8 cellular contexts compared by ENCODE assay signal in the genomic region with DNA sequence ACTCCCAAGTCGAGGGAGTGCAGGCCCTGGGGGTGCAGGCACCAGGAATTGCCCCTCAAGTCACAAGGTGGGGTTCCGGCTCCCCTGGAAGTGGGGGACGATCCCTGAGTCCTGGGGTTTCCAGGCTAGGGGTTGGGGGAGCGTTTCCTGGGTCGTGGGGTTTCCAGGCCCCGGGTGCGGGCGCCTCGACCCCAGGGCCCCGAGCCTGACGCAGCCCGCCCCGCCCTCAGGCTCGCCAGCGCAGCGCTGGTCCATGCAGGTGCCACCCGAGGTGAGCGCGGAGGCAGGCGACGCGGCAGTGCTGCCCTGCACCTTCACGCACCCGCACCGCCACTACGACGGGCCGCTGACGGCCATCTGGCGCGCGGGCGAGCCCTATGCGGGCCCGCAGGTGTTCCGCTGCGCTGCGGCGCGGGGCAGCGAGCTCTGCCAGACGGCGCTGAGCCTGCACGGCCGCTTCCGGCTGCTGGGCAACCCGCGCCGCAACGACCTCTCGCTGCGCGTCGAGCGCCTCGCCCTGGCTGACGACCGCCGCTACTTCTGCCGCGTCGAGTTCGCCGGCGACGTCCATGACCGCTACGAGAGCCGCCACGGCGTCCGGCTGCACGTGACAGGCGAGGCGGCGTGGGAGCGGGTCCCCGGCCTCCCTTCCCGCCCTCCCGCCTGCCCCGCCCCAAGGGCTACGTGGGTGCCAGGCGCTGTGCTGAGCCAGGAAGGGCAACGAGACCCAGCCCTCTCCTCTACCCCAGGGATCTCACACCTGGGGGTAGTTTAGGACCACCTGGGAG.
DNase-seq lines count a peak whose midpoint lies in the region; ATAC-seq and TF ChIP-seq lines count a peak whose summit lies in the region.

No MANE protein-coding gene starts in this region.

- no peaks in the 10 kb centered on the region for H3K9me3 Mint-ChIP-seq in activated naive CD8-positive, alpha-beta T cell (ENCODE audit: low read depth)

- peak; percentile 58 for DNase-seq in GM10266 (ENCODE audit: extremely low spot score)
- peak; percentile 19 for DNase-seq in MV-4-11 (lab: John Stamatoyannopoulos, UW)
- peak; percentile 23 for DNase-seq in iPS DF 19.7 (ENCODE audit: low read depth, low spot score)
- DNase-seq in stimulated activated CD4-positive, alpha-beta T cell treated with anti-CD3 and anti-CD28 coated beads, Interleukin-12 subunit alpha, Interleukin-12 subunit beta, amount 100 ng/mL, for 48 hours (ENCODE audit: low read depth in 2 of 3, low spot score in 1 of 3): peak in 2 of 3 donors; percentile 30 to 38
- no peak for DNase-seq in NCI-H1105 (lab: John Stamatoyannopoulos, UW)
- DNase-seq in T-helper 9 cell: no peak

- TF ChIP-seq CTCF in GM10266 (IDR thresholded peaks at IDR 0.05; ENCODE audit: control insufficient read depth, insufficient read depth, low read depth, missing control alignments): peak; percentile 35

- H3K36me3 Mint-ChIP-seq in activated naive CD8-positive, alpha-beta T cell: no peaks in the 10 kb centered on the region

- peaks cover 7% of the 10 kb centered on the region for H3K4me1 Mint-ChIP-seq in activated naive CD8-positive, alpha-beta T cell (ENCODE audit: low read depth)

- ATAC-seq in HG02610 (IDR thresholded peaks at IDR 0.05; ENCODE audit: unreplicated experiment): no peak

- H3K27ac Mint-ChIP-seq in activated naive CD8-positive, alpha-beta T cell: no peak overlapping the region

- peak overlapping the region; percentile 42 for H3K4me3 Mint-ChIP-seq in activated naive CD8-positive, alpha-beta T cell

- H3K27me3 Mint-ChIP-seq in activated naive CD8-positive, alpha-beta T cell: peaks cover 16% of the 10 kb centered on the region

Comparison
In these comparisons a context has a peak if more than half of its experiments do, and no peak if none do; other contexts are left out.
1. DNase-seq: peak in GM10266 (single experiment), MV-4-11 (single experiment), iPS DF 19.7 (single experiment) and stimulated activated CD4-positive, alpha-beta T cell treated with anti-CD3 and anti-CD28 coated beads, Interleukin-12 subunit alpha, Interleukin-12 subunit beta, amount 100 ng/mL, for 48 hours (2 of 3); none in NCI-H1105 (single experiment) and T-helper 9 cell (single experiment).